1 cellular context compared by ENCODE assay signal in genomic region chr5:77030097-77031071, GRCh38.
A peak's percentile ranks its signal among the peaks of the same experiment; 100 is the strongest.
TF ChIP-seq lines count a peak whose summit lies in the region.

Gene AGGF1, plus strand, starts transcription at chr5:77030404. Its CDS starts 363 bp downstream, at chr5:77030767.

TF ChIP-seq in HepG2, 621 proteins besides CTCF, POLR2A, EP300 and RAD21 (continued from another document and continues in another):
- no peak for TF ChIP-seq SMARCE1 (IDR thresholded peaks at IDR 0.05; ENCODE audit: borderline replicate concordance)
- TF ChIP-seq FOXP1 (IDR thresholded peaks at IDR 0.05) = no peak
- TF ChIP-seq FOXP1 (CRISPR knock-in tag; IDR thresholded peaks at IDR 0.05) = no peak
- no peak for TF ChIP-seq ARID3A (IDR thresholded peaks at IDR 0.05; ENCODE audit: low read depth, low read length)
- no peak for TF ChIP-seq SIX1 (CRISPR knock-in tag; IDR thresholded peaks at IDR 0.05; ENCODE audit: borderline replicate concordance)
- peak; percentile 74; the same call in 1 of the 2 replicates for TF ChIP-seq ZNF317 (CRISPR knock-in tag; IDR thresholded peaks at IDR 0.05)
- no peak for TF ChIP-seq HHEX (CRISPR knock-in tag; IDR thresholded peaks at IDR 0.05)
- TF ChIP-seq BRD4 (CRISPR knock-in tag; IDR thresholded peaks at IDR 0.05) = peak; percentile 82
- peak; percentile 49; the same call in 1 of the 2 replicates for TF ChIP-seq CCDC6 (CRISPR knock-in tag; IDR thresholded peaks at IDR 0.05)
- peak; percentile 92 for TF ChIP-seq HOXA3 (CRISPR knock-in tag; IDR thresholded peaks at IDR 0.05)
- TF ChIP-seq SMAD9 (CRISPR knock-in tag; IDR thresholded peaks at IDR 0.05) = no peak
- TF ChIP-seq ZNF619 (CRISPR knock-in tag; IDR thresholded peaks at IDR 0.05) = no peak
- peak; percentile 41; the same call in 1 of the 2 replicates for TF ChIP-seq HCFC1 (IDR thresholded peaks at IDR 0.05; ENCODE audit: low read depth, low read length)
- TF ChIP-seq ARNTL (CRISPR knock-in tag; IDR thresholded peaks at IDR 0.05) = peak; percentile 50
- no peak for TF ChIP-seq KLF13 (CRISPR knock-in tag; IDR thresholded peaks at IDR 0.05)
- peak; percentile 68 for TF ChIP-seq YY1 (IDR thresholded peaks at IDR 0.05; ENCODE audit: insufficient read depth, insufficient replicate concordance, low read depth, low read length)
- TF ChIP-seq MZF1 (CRISPR knock-in tag; IDR thresholded peaks at IDR 0.05; ENCODE audit: borderline replicate concordance) = no peak
- TF ChIP-seq EHMT2 (IDR thresholded peaks at IDR 0.05; ENCODE audit: borderline replicate concordance, low read depth, low read length) = no peak; the same call in 1 of the 2 replicates
- peak; percentile 91; the same call in 1 of the 2 replicates for TF ChIP-seq MTF2 (CRISPR knock-in tag; IDR thresholded peaks at IDR 0.05; ENCODE audit: borderline replicate concordance)
- no peak for TF ChIP-seq ZKSCAN5 (CRISPR knock-in tag; IDR thresholded peaks at IDR 0.05)
- TF ChIP-seq KLF6 (CRISPR knock-in tag; IDR thresholded peaks at IDR 0.05) = peak; percentile 68; the same call in 1 of the 2 replicates
- TF ChIP-seq DNMT1 (CRISPR knock-in tag; IDR thresholded peaks at IDR 0.05) = no peak
- peak; percentile 42 for TF ChIP-seq ATF7-NPFF (CRISPR knock-in tag; IDR thresholded peaks at IDR 0.05; ENCODE audit: low read depth)
- TF ChIP-seq RFX3 (CRISPR knock-in tag; IDR thresholded peaks at IDR 0.05) = no peak
- TF ChIP-seq FOXO1 (CRISPR knock-in tag; IDR thresholded peaks at IDR 0.05) = no peak
- peak; percentile 94 for TF ChIP-seq ASH2L (IDR thresholded peaks at IDR 0.05; ENCODE audit: insufficient read length, low read depth, low read length)
- TF ChIP-seq NBN (conservative IDR thresholded peaks at IDR 0.05) = no peak
- no peak for TF ChIP-seq LRRFIP1 (CRISPR knock-in tag; conservative IDR thresholded peaks at IDR 0.05)
- TF ChIP-seq ZSCAN9 (CRISPR knock-in tag; IDR thresholded peaks at IDR 0.05; ENCODE audit: borderline replicate concordance) = peak; percentile 70; the same call in 1 of the 2 replicates
- no peak for TF ChIP-seq TRIM22 (IDR thresholded peaks at IDR 0.05)
- no peak; the same call in 1 of the 2 replicates for TF ChIP-seq LBX2 (CRISPR knock-in tag; IDR thresholded peaks at IDR 0.05; ENCODE audit: borderline replicate concordance)
- TF ChIP-seq U2AF1 (optimal IDR thresholded peaks at IDR 0.05; ENCODE audit: low read depth, low read length) = no peak
- peak; percentile 70 for TF ChIP-seq ZNF781 (CRISPR knock-in tag; IDR thresholded peaks at IDR 0.05; ENCODE audit: borderline replicate concordance, not compliant biosample characterization)
- TF ChIP-seq SNAPC5 (CRISPR knock-in tag; IDR thresholded peaks at IDR 0.05; ENCODE audit: borderline replicate concordance) = peak; percentile 68
- peak; percentile 59; the same call in 1 of the 2 replicates for TF ChIP-seq ELF4 (CRISPR knock-in tag; IDR thresholded peaks at IDR 0.05; ENCODE audit: borderline replicate concordance)
- TF ChIP-seq ZNF780A (CRISPR knock-in tag; IDR thresholded peaks at IDR 0.05) = no peak
- peak; percentile 56; the same call in 1 of the 2 replicates for TF ChIP-seq MIER3 (CRISPR knock-in tag; IDR thresholded peaks at IDR 0.05; ENCODE audit: borderline replicate concordance)
- peak; percentile 93 for TF ChIP-seq POLR2AphosphoS5 (IDR thresholded peaks at IDR 0.05; ENCODE audit: low read depth, low read length)
- TF ChIP-seq ZFP36 (IDR thresholded peaks at IDR 0.05; ENCODE audit: borderline replicate concordance, low read depth, low read length, partially characterized antibody) = no peak
- TF ChIP-seq RBAK (CRISPR knock-in tag; IDR thresholded peaks at IDR 0.05) = no peak
- TF ChIP-seq ATF2 (CRISPR knock-in tag; IDR thresholded peaks at IDR 0.05) = peak; percentile 60; the same call in 1 of the 2 replicates
- TF ChIP-seq GABPA (IDR thresholded peaks at IDR 0.05; ENCODE audit: low read depth, low read length) = peak; percentile 94
- peak; percentile 98 for TF ChIP-seq GABPA (CRISPR knock-in tag; IDR thresholded peaks at IDR 0.05; ENCODE audit: low read depth)
- TF ChIP-seq GATA4 (IDR thresholded peaks at IDR 0.05; ENCODE audit: borderline replicate concordance, low read depth) = no peak
- 0 out of 2 replicates have a peak, but pooled peaks have one; percentile 45 for TF ChIP-seq ZNF768 (CRISPR knock-in tag; IDR thresholded peaks at IDR 0.05)
- TF ChIP-seq ZBTB26 (CRISPR knock-in tag; IDR thresholded peaks at IDR 0.05; ENCODE audit: borderline replicate concordance) = peak; percentile 61; the same call in 1 of the 2 replicates
- 0 out of 2 replicates have a peak, but pooled peaks have one; percentile 23 for TF ChIP-seq ZBTB33 (CRISPR knock-in tag; IDR thresholded peaks at IDR 0.05)
- no peak for TF ChIP-seq NCOA1 (CRISPR knock-in tag; IDR thresholded peaks at IDR 0.05)
- no peak; the same call in none of the 2 replicates for TF ChIP-seq ZNF543 (CRISPR knock-in tag; IDR thresholded peaks at IDR 0.05)
- TF ChIP-seq GATAD2A (CRISPR knock-in tag; IDR thresholded peaks at IDR 0.05) = peak; percentile 71
- TF ChIP-seq MED1 (CRISPR knock-in tag; IDR thresholded peaks at IDR 0.05) = peak; percentile 65
- TF ChIP-seq RNF2 (conservative IDR thresholded peaks at IDR 0.05; ENCODE audit: low read depth) = peak; percentile 68
- TF ChIP-seq TARDBP (CRISPR knock-in tag; IDR thresholded peaks at IDR 0.05) = peak; percentile 96
- TF ChIP-seq KDM4B (CRISPR knock-in tag; IDR thresholded peaks at IDR 0.05) = peak; percentile 39; the same call in 1 of the 2 replicates
- TF ChIP-seq ZNF740 (CRISPR knock-in tag; IDR thresholded peaks at IDR 0.05) = 0 out of 2 replicates have a peak, but pooled peaks have one; percentile 24
- TF ChIP-seq ZNF564 (CRISPR knock-in tag; IDR thresholded peaks at IDR 0.05) = no peak; the same call in 1 of the 2 replicates
- TF ChIP-seq SIX4 (CRISPR knock-in tag; IDR thresholded peaks at IDR 0.05) = no peak
- TF ChIP-seq SYNCRIP (IDR thresholded peaks at IDR 0.05; ENCODE audit: insufficient read depth, low read depth, low read length) = no peak
- TF ChIP-seq ZNF629 (CRISPR knock-in tag; conservative IDR thresholded peaks at IDR 0.05) = 0 out of 2 replicates have a peak, but pooled peaks have one; percentile 1
- peak; percentile 80 for TF ChIP-seq DR1 (CRISPR knock-in tag; IDR thresholded peaks at IDR 0.05)
- TF ChIP-seq MYNN (CRISPR knock-in tag; IDR thresholded peaks at IDR 0.05; ENCODE audit: low read depth) = no peak
- TF ChIP-seq GZF1 (CRISPR knock-in tag; IDR thresholded peaks at IDR 0.05) = peak; percentile 48; the same call in 1 of the 2 replicates
- 0 out of 2 replicates have a peak, but pooled peaks have one; percentile 41 for TF ChIP-seq MTF1 (CRISPR knock-in tag; IDR thresholded peaks at IDR 0.05)
